In the genomic region with DNA sequence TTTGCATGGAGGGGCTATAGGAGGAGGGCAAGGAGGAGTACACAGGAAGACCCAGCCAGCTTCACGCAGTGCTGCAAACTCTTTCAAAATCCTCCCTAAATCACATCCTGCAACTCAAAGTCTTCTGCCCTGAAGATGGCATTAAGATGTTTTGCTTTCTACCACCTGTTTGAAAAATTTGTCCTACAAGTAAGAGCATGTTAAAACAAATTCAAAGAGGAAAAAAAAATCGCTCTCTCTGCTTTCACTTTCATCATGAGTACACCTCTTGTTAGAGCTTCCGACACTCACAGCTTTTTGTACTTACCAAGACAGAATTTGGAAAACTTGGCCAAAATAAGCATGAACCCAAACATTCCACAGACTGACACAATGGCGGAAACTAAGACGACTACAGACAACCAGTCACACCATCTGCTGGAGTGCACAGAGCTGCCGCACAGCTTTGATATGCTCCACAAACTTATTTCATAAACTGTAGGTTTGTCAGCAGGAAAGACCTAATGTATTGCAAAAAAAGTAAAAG, we compare ENCODE assay signal across 8 cellular contexts. TPM values are rescaled to one million over a fixed set of nuclear protein-coding genes. Genes with fewer than 3 reads are reported as not detected.
DNase-seq lines count a peak whose midpoint lies in the region; ATAC-seq and TF ChIP-seq lines count a peak whose summit lies in the region.

No MANE protein-coding gene starts in this region.

- H3K9me3 Mint-ChIP-seq in T-helper 2 cell treated with Interferon-gamma antibody and Interleukin-4, amounts not matched to agents 5 μg/mL and 100 μg/mL, for 36 hours: no peaks in the 10 kb centered on the region

- peak overlapping the region; percentile 51 for H3K27ac ChIP-seq in psoas muscle

- H3K36me3 Mint-ChIP-seq in T-helper 2 cell treated with Interferon-gamma antibody and Interleukin-4, amounts not matched to agents 5 μg/mL and 100 μg/mL, for 36 hours (ENCODE audit: low read depth): peaks cover 22% of the 10 kb centered on the region

- peak; percentile 65 for ATAC-seq in HG02970 (IDR thresholded peaks at IDR 0.05; ENCODE audit: low FRiP score, unreplicated experiment)
- ATAC-seq in psoas muscle: peak; percentile 44 to 73 (median 52)

- H3K27me3 ChIP-seq in psoas muscle (ENCODE audit: insufficient read depth in 3 of 3, low read length in 2 of 3): no peaks in the 10 kb centered on the region

- no peak for TF ChIP-seq CTCF in psoas muscle (IDR thresholded peaks at IDR 0.05)

- peak overlapping the region; percentile 97 for H3K27ac Mint-ChIP-seq in T-helper 2 cell treated with Interferon-gamma antibody and Interleukin-4, amounts not matched to agents 5 μg/mL and 100 μg/mL, for 36 hours

- no peaks in the 10 kb centered on the region for H3K27me3 Mint-ChIP-seq in T-helper 2 cell treated with Interferon-gamma antibody and Interleukin-4, amounts not matched to agents 5 μg/mL and 100 μg/mL, for 36 hours (ENCODE audit: low read depth)

- peak; percentile 18 for DNase-seq in stimulated activated CD4-positive, alpha-beta T cell treated with anti-CD3 and anti-CD28 coated beads, Interleukin-4, amount 100 ng/mL, for 24 hours
- DNase-seq in stimulated activated CD4-positive, alpha-beta T cell treated with anti-CD3 and anti-CD28 coated beads, Interleukin-1b, Interleukin-23, amount 100 ng/mL, for 48 hours: no peak
- no peak for DNase-seq in T-helper 2 cell treated with Interferon-gamma antibody and Interleukin-4, amounts not matched to agents 5 μg/mL and 100 μg/mL, for 36 hours (ENCODE audit: low spot score)
- DNase-seq in fibroblast of gingiva (ENCODE audit: low read depth): peak; percentile 66
- no peak for DNase-seq in psoas muscle
- DNase-seq in foreskin melanocyte: no peak
- DNase-seq in activated CD4-positive, CD25-positive, alpha-beta regulatory T cell (lab: John Stamatoyannopoulos, UW): no peak

- H3K4me3 Mint-ChIP-seq in T-helper 2 cell treated with Interferon-gamma antibody and Interleukin-4, amounts not matched to agents 5 μg/mL and 100 μg/mL, for 36 hours: peak overlapping the region; percentile 89

- WGBS in psoas muscle, 3 donors: 6 to 26% (median 12%) methylated on average over 6 of the region's 6 CpGs

- peaks cover 47% of the 10 kb centered on the region for H3K4me1 Mint-ChIP-seq in T-helper 2 cell treated with Interferon-gamma antibody and Interleukin-4, amounts not matched to agents 5 μg/mL and 100 μg/mL, for 36 hours (ENCODE audit: low read depth)

- H3K9me3 ChIP-seq in psoas muscle: no peaks in the 10 kb centered on the region

- intact Hi-C loops in psoas muscle (cut with DNase I): no loop called here

- H3K4me3 ChIP-seq in psoas muscle: peak overlapping the region; percentile 62

- no peaks in the 10 kb centered on the region for H3K36me3 ChIP-seq in psoas muscle (ENCODE audit: insufficient read depth in 1 of 2, low read depth in 1 of 2)

- peaks cover 12% of the 10 kb centered on the region for H3K4me1 ChIP-seq in psoas muscle

RNA-seq across cellular contexts. Expression of a gene that starts 21.3 kb away (rescaled TPM):
- total RNA-seq in psoas muscle: 1 to 10 TPM in 3 of 4 donors, under 1 TPM in 1; 0.65 to 1.4 (median 1.2) TPM
- polyA plus RNA-seq in psoas muscle: 1 to 10 TPM in 2 of 3 donors, under 1 TPM in 1; 0.91 to 1.2 (median 1.0) TPM

Comparison
In these comparisons a context has a peak if more than half of its experiments do, and no peak if none do; other contexts are left out.
1. DNase-seq: peak in stimulated activated CD4-positive, alpha-beta T cell treated with anti-CD3 and anti-CD28 coated beads, Interleukin-4, amount 100 ng/mL, for 24 hours (single experiment) and fibroblast of gingiva (single experiment); none in stimulated activated CD4-positive, alpha-beta T cell treated with anti-CD3 and anti-CD28 coated beads, Interleukin-1b, Interleukin-23, amount 100 ng/mL, for 48 hours (single experiment), T-helper 2 cell treated with Interferon-gamma antibody and Interleukin-4, amounts not matched to agents 5 μg/mL and 100 μg/mL, for 36 hours (single experiment), psoas muscle (0 of 2), foreskin melanocyte (single experiment) and activated CD4-positive, CD25-positive, alpha-beta regulatory T cell (0 of 4).